Comparison of ENCODE assay signal across 8 cellular contexts in the genomic region with DNA sequence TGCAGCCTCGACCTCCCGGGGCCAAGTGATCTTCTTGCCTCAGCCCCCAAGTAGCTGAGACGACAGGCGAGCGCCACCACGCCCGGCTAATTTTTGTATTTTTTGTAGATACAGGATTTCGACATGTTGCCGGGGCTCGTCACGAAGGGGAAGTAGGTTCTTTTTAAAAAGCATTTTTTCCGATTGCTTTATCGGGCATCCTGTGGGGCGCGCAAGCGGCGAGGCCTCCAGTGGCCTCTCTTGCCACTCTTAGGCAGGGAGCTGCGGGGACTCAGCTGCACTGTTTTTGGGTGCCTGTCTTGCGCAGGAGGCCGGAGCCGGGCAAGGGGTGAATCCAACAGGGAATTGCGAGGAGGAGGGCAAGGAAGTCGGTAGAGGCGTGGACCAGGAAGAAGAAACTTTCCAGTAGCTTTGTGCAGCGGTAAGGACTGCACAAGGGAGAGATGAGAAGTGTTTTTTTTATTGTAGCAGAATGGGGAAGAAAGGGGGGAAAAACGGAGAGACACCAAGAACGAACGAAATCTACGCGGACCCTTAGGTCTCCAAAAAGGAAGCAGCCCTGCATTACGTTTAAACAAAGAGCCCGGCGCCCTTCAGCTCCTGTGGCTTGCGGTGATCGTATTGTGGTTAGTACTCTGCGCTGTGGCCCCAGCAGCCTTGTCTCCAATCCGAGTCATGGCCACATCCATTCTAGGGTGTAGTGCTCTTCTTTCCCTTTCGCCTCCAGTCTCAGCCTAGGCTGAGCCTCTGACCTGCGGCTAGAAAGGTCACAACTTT.
DNase-seq lines count a peak whose midpoint lies in the region; ATAC-seq and TF ChIP-seq lines count a peak whose summit lies in the region.

No MANE protein-coding gene starts in this region.

- H3K4me3 Mint-ChIP-seq in memory B cell, result peak overlapping the region; percentile 99

- H3K27ac Mint-ChIP-seq in memory B cell, result peak overlapping the region; percentile 65

- TF ChIP-seq EP300 in suprapubic skin (IDR thresholded peaks at IDR 0.05), result no peak

- H3K4me3 ChIP-seq in ascending aorta (peak overlapping the region; percentile 7 to 49), suprapubic skin (peak overlapping the region; percentile 24)

- no peaks in the 10 kb centered on the region for H3K36me3 Mint-ChIP-seq in memory B cell

- H3K4me1 ChIP-seq in ascending aorta (no peaks in the 10 kb centered on the region), suprapubic skin (peaks cover 11% of the 10 kb centered on the region)

- no peaks in the 10 kb centered on the region for H3K9me3 ChIP-seq in ascending aorta
- no peaks in the 10 kb centered on the region for H3K9me3 ChIP-seq in suprapubic skin

- intact Hi-C loops in ascending aorta (cut with DNase I), result no loop called here

- 17% methylated on average over 39 of the region's 39 CpGs for WGBS in suprapubic skin

- peak; percentile 66 for ATAC-seq in GM21390 (IDR thresholded peaks at IDR 0.05; ENCODE audit: unreplicated experiment)
- peak; percentile 77 for ATAC-seq in memory B cell (ENCODE audit: low read depth)

- peaks cover 2% of the 10 kb centered on the region for H3K9me3 Mint-ChIP-seq in memory B cell

- no peaks in the 10 kb centered on the region for H3K27me3 Mint-ChIP-seq in memory B cell

- no peak for TF ChIP-seq POLR2A in suprapubic skin (IDR thresholded peaks at IDR 0.05)

- H3K27me3 ChIP-seq in ascending aorta, result peaks cover 5% of the 10 kb centered on the region
- H3K27me3 ChIP-seq in suprapubic skin, result peaks cover 50% of the 10 kb centered on the region

- peak; percentile 97 for DNase-seq in SIG-M5 treated with dmso at 0.1 percent for 504 hours (lab: John Stamatoyannopoulos, UW; ENCODE audit: unreplicated experiment)
- DNase-seq in ascending aorta (ENCODE audit: low spot score in 2 of 2), result peak in 1 of 2 donors; percentile 67
- peak; percentile 32 to 38 for DNase-seq in memory B cell (ENCODE audit: low spot score in 2 of 2)
- DNase-seq in suprapubic skin (ENCODE audit: low spot score in 2 of 2), result no peak
- DNase-seq in NCI-H524 (lab: John Stamatoyannopoulos, UW), result no peak
- no peak for DNase-seq in DMS153 treated with DMSO at 0.1 percent for 48 hours (lab: John Stamatoyannopoulos, UW; ENCODE audit: unreplicated experiment)
- DNase-seq in NCI-H2107 (lab: John Stamatoyannopoulos, UW), result no peak

- peaks cover 24% of the 10 kb centered on the region for H3K4me1 Mint-ChIP-seq in memory B cell

- H3K27ac ChIP-seq in ascending aorta (no peak overlapping the region), suprapubic skin (no peak overlapping the region)

- TF ChIP-seq CTCF in ascending aorta (IDR thresholded peaks at IDR 0.05) (no peak), suprapubic skin (IDR thresholded peaks at IDR 0.05) (no peak)

- H3K36me3 ChIP-seq in ascending aorta (no peaks in the 10 kb centered on the region), suprapubic skin (no peaks in the 10 kb centered on the region)

Comparison
In these comparisons a context has a peak if more than half of its experiments do, and no peak if none do; other contexts are left out.
1. DNase-seq: peak in SIG-M5 treated with dmso at 0.1 percent for 504 hours (single experiment) and memory B cell (2 of 2); none in suprapubic skin (0 of 2), NCI-H524 (0 of 2), DMS153 treated with DMSO at 0.1 percent for 48 hours (single experiment) and NCI-H2107 (single experiment).